Comparison of ENCODE assay signal across 8 cellular contexts in the genomic region with DNA sequence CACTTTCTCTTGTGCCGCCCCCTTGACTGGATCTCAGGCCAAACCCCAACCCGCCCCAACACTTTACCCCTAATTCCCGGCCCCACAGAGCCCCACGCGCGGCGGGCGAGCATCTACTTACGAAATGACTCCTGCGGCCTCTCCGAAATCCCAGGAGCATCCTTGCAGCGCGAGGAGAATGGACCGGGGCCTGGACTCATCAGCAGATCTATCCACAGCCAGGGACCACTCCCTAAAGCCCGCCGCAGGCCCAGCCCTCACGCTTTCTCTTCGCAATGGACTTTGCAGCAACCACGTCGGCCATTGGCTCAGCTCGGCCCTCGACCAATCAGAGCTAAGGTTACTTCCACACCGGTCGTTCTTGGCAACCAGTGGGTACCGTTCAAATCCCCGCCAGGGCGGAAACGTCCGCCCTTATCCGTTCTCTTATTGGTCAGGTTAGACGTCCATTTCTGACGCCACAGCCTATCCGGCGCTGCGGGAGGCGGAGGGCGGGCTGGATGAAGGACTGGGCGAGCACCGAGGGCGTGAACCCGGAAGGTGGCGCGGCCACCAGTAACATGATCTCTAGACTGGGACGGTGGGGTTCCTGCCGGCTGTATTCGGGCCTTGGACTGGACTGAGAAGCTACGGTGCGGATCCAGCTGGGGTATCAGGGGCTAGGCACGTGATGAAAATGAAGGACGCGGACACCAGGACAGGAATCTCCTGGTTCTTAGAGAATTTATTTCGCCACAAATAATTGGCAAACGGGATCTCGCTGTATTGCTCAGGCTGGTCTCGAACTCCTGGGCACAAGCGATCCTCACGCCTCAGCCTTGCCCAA. TPM values are rescaled to one million over a fixed set of nuclear protein-coding genes. Genes with fewer than 3 reads are reported as not detected.
DNase-seq lines count a peak whose midpoint lies in the region; ATAC-seq, FAIRE-seq and TF ChIP-seq lines count a peak whose summit lies in the region.

Gene CEP89, minus strand, starts transcription at position 244 of the 826 bp plus-strand sequence. Its CDS starts 84 bp downstream, at position 160.
Gene FAAP24, plus strand, starts transcription at position 528 of the 826 bp plus-strand sequence. CDS start 955 bp downstream, outside the sequence.

- WGBS in adrenal gland, 4 donors = 1 to 2% (median 2%) methylated on average over 29 to 57 of the region's 57 CpGs

- H3K27ac ChIP-seq in adrenal gland = peak within 1 kb of the TSS in 3 of 5 donors; percentile 35 to 84 (median 36)
- H3K27ac ChIP-seq in upper lobe of right lung = peak within 1 kb of the TSS; percentile 68

- intact Hi-C loops in adrenal gland (cut with DNase I) (loop anchor here in 1 of 2 donors (10.0 kb wide), 2 partner anchors 113 to 223 kb away; partner anchors contain the start of genes GPATCH1 and LRP3), left cardiac atrium (cut with DNase I) (loop anchor here in 1 of 2 donors (10.0 kb wide), 1 partner anchor 143 kb away; no protein-coding TSS in a partner anchor), posterior cingulate gyrus (cut with DNase I) (loop anchor here (5.0 to 10.0 kb wide), 2 partner anchors 110 to 297 kb away; partner anchors contain the start of genes ANKRD27, GPATCH1 and RGS9BP), upper lobe of right lung (cut with DNase I) (no loop called here)

- peak; percentile 99 for FAIRE-seq in GM12892 (lab: Jason Lieb, UNC)

- H3K4me1 ChIP-seq in adrenal gland (replicated peaks in 1 of 2) = peaks cover 0 to 12% of the 10 kb centered on the region in 2 donors
- peaks cover 9% of the 10 kb centered on the region for H3K4me1 ChIP-seq in upper lobe of right lung

- ATAC-seq in HG02840 (IDR thresholded peaks at IDR 0.05; ENCODE audit: low FRiP score, unreplicated experiment) = peak; percentile 99
- peak; percentile 99 to 100 for ATAC-seq in left cardiac atrium
- ATAC-seq in upper lobe of right lung = peak; percentile 99

- H3K9me3 ChIP-seq in adrenal gland (replicated peaks in 1 of 3) (no peaks in the 10 kb centered on the region), upper lobe of right lung (no peaks in the 10 kb centered on the region)

- H3K27me3 ChIP-seq in adrenal gland (no peaks in the 10 kb centered on the region), upper lobe of right lung (no peaks in the 10 kb centered on the region)

- peak; percentile 86 for TF ChIP-seq POLR2A in GM12892 (IDR thresholded peaks at IDR 0.05; ENCODE audit: low read depth, low read length)
- TF ChIP-seq POLR2A in adrenal gland (IDR thresholded peaks at IDR 0.05) = no peak

- TF ChIP-seq CTCF in adrenal gland (IDR thresholded peaks at IDR 0.05) (peak in 3 of 6 experiments; percentile 11 to 39 (median 30)), upper lobe of right lung (IDR thresholded peaks at IDR 0.05) (no peak)

- H3K4me3 ChIP-seq in adrenal gland (peak within 1 kb of the TSS; percentile 43 to 95 (median 80)), upper lobe of right lung (peak within 1 kb of the TSS; percentile 76)

- no peaks in the 10 kb centered on the region for H3K36me3 ChIP-seq in adrenal gland (replicated peaks in 1 of 2)
- no peaks in the 10 kb centered on the region for H3K36me3 ChIP-seq in upper lobe of right lung

- DNase-seq in GM12892 (ENCODE audit: insufficient read length) (peak; percentile 93), NCI-H1436 (lab: John Stamatoyannopoulos, UW) (peak; percentile 98), SW480 (ENCODE audit: low spot score) (peak; percentile 100), adrenal gland (peak; percentile 98 to 100 (median 99)), left cardiac atrium (peak; percentile 98), posterior cingulate gyrus (peak; percentile 96 to 100 (median 98)), upper lobe of right lung (peak; percentile 98)

RNA-seq across cellular contexts. Expression of gene CEP89, which starts in this region (rescaled TPM):
- 7.8 TPM for polyA plus RNA-seq in GM12892 (2012; ENCODE audit: missing spikeins)
- total RNA-seq in adrenal gland = 10 to 100 TPM in 7 of 8 donors, 1 to 10 TPM in 1; 9.2 to 20.1 (median 14.2) TPM
- 10 to 100 TPM; 11.0 to 16.9 (median 13.3) TPM for polyA plus RNA-seq in adrenal gland
- 10 to 100 TPM in 1 of 2 donors, 1 to 10 TPM in 1; 9.5 to 10.6 TPM for total RNA-seq in left cardiac atrium
- 19.3 TPM for total RNA-seq in upper lobe of right lung

RNA-seq across cellular contexts. Expression of gene FAAP24, which starts in this region (rescaled TPM):
- polyA plus RNA-seq in GM12892 (2012; ENCODE audit: missing spikeins) = 4.2 TPM
- total RNA-seq in adrenal gland (1 to 10 TPM; 1.2 to 4.9 (median 2.7) TPM), left cardiac atrium (1 to 10 TPM in 1 of 2 donors, under 1 TPM in 1; 0.79 to 1.9 TPM), upper lobe of right lung (0.90 TPM)
- polyA plus RNA-seq in adrenal gland = 1 to 10 TPM in 2 of 3 donors, under 1 TPM in 1; 0.51 to 1.3 (median 1.1) TPM

Comparison
In these comparisons a context has a peak if more than half of its experiments do, and no peak if none do; other contexts are left out.
1. Peak in every context shown above with its lines: DNase-seq, ATAC-seq, H3K4me3 ChIP-seq and H3K27ac ChIP-seq.